In genomic region chr1:225820522-225821120, GRCh38 we compare ENCODE assay signal across 18 cellular contexts. TPM values are rescaled to one million over a fixed set of nuclear protein-coding genes. Genes with fewer than 3 reads are reported as not detected.
DNase-seq lines count a peak whose midpoint lies in the region; ATAC-seq and TF ChIP-seq lines count a peak whose summit lies in the region.
"Had no signal": no experiment of that assay in that cellular context is flagged by ENCODE, and none has a peak within 500 bp of the region (broad histone marks: within the 10 kb centered on the region; RNA-seq: fewer than 3 reads in every experiment).

No MANE protein-coding gene starts in this region.

- 93% methylated on average over 5 of the region's 5 CpGs for WGBS in mammary epithelial cell (ENCODE audit: low coverage, missing lambda C conversion rate)
- WGBS in liver = 67% methylated on average over 5 of the region's 5 CpGs

- H3K27me3 Mint-ChIP-seq in MCF 10A (ENCODE audit: insufficient read depth, unreplicated experiment) = no peaks in the 10 kb centered on the region
- no peaks in the 10 kb centered on the region for H3K27me3 Mint-ChIP-seq in stimulated activated naive CD8-positive, alpha-beta T cell treated with anti-CD3 and anti-CD28 coated beads, Interleukin-15, amount 100 ng/mL, for 72 hours
- H3K27me3 Mint-ChIP-seq: CD8-positive, alpha-beta memory T cell had no signal

- no peak overlapping the region for H3K27ac ChIP-seq in mammary epithelial cell (ENCODE audit: insufficient read depth, low read depth, low read length)
- peak overlapping the region; percentile 72 for H3K27ac ChIP-seq in VCaP
- H3K27ac ChIP-seq in liver (ENCODE audit: low read depth in 1 of 2, low read length in 2 of 2) = peak overlapping the region; percentile 85 to 86

- H3K4me3 ChIP-seq in mammary epithelial cell (replicated peaks in 1 of 3; ENCODE audit: insufficient read depth in 1 of 3, low read depth in 2 of 3, low read length in 3 of 3) (no peak overlapping the region), liver (ENCODE audit: low read depth in 1 of 3, low read length in 3 of 3) (no peak overlapping the region)
- H3K4me3 ChIP-seq: upper lobe of left lung had no signal

- H3K4me1 ChIP-seq in mammary epithelial cell (ENCODE audit: insufficient read depth, low read length) (peaks cover 16% of the 10 kb centered on the region), liver (ENCODE audit: control insufficient read depth in 4 of 4, insufficient read depth in 4 of 4, low read length in 3 of 4) (peaks cover 37 to 91% (median 84%) of the 10 kb centered on the region in 4 donors)

- H3K9ac ChIP-seq in mammary epithelial cell (ENCODE audit: insufficient read depth, low read length) = no peak overlapping the region
- H3K9ac ChIP-seq in liver (ENCODE audit: low read depth in 1 of 2, low read length in 2 of 2) = peak overlapping the region in 1 of 2 donors; percentile 23

- peak overlapping the region; percentile 6 for H3K4me3 Mint-ChIP-seq in MCF 10A (ENCODE audit: unreplicated experiment)
- no peak overlapping the region for H3K4me3 Mint-ChIP-seq in stimulated activated naive CD8-positive, alpha-beta T cell treated with anti-CD3 and anti-CD28 coated beads, Interleukin-15, amount 100 ng/mL, for 72 hours
- H3K4me3 Mint-ChIP-seq: activated naive CD4-positive, alpha-beta T cell treated with anti-CD3 and anti-CD28 coated beads, Interleukin-2, amount 10 ng/mL, durations not matched to agents 7 days and 5 days; CD8-positive, alpha-beta memory T cell; memory B cell; natural killer cell had no signal

- no peak for TF ChIP-seq CTCF in MCF 10A (IDR thresholded peaks at IDR 0.05; ENCODE audit: unreplicated experiment)
- TF ChIP-seq CTCF in mammary epithelial cell (conservative IDR thresholded peaks at IDR 0.05 in 1 of 2, IDR thresholded peaks at IDR 0.05 in 1 of 2; ENCODE audit: extremely low read depth in 1 of 2, insufficient read depth in 1 of 2, low read depth in 1 of 2, low read length in 2 of 2) = no peak
- no peak for TF ChIP-seq CTCF in VCaP (conservative IDR thresholded peaks at IDR 0.05)
- no peak for TF ChIP-seq CTCF in liver (IDR thresholded peaks at IDR 0.05; ENCODE audit: low read depth, low read length, missing input control)

- peaks cover 44% of the 10 kb centered on the region for H3K4me1 Mint-ChIP-seq in MCF 10A (ENCODE audit: insufficient read depth, unreplicated experiment)
- H3K4me1 Mint-ChIP-seq in stimulated activated naive CD8-positive, alpha-beta T cell treated with anti-CD3 and anti-CD28 coated beads, Interleukin-15, amount 100 ng/mL, for 72 hours = peaks cover 13% of the 10 kb centered on the region
- H3K4me1 Mint-ChIP-seq: CD8-positive, alpha-beta memory T cell; memory B cell; natural killer cell had no signal

- no TSS peak for BruUV-seq in MCF 10A (replicated peaks; lab: Mats Ljungman, UMichigan)
- BruUV-seq in mammary epithelial cell (replicated peaks; lab: Mats Ljungman, UMichigan) = no TSS peak

- peak; percentile 64 for DNase-seq in MCF 10A (ENCODE audit: unreplicated experiment)
- DNase-seq in mammary epithelial cell = no peak
- DNase-seq in stimulated activated naive CD8-positive, alpha-beta T cell treated with anti-CD3 and anti-CD28 coated beads, Interleukin-15, amount 100 ng/mL, for 72 hours = no peak
- DNase-seq: activated naive CD4-positive, alpha-beta T cell treated with anti-CD3 and anti-CD28 coated beads, Interleukin-2, amount 10 ng/mL, durations not matched to agents 7 days and 5 days; activated T-cell treated with anti-CD3 and anti-CD28 coated beads for 4 hours; CD8-positive, alpha-beta memory T cell; cortex of kidney; natural killer cell; NCI-H1930; NCI-H526; stimulated activated naive CD4-positive, alpha-beta T cell; upper lobe of left lung had no signal

- H3K4me2 ChIP-seq in mammary epithelial cell (ENCODE audit: insufficient read depth, low read depth, low read length) = no peak overlapping the region

- in situ Hi-C loops in mammary epithelial cell (cut with MboI; ENCODE audit: low sequenced_read_pairs in 2 of 2) = no loop called here

- ATAC-seq in stimulated activated naive CD8-positive, alpha-beta T cell treated with anti-CD3 and anti-CD28 coated beads, Interleukin-15, amount 100 ng/mL, for 72 hours = no peak
- no peak for ATAC-seq in GM21390 (IDR thresholded peaks at IDR 0.05; ENCODE audit: unreplicated experiment)
- ATAC-seq in GM21515 (IDR thresholded peaks at IDR 0.05; ENCODE audit: unreplicated experiment) = no peak
- ATAC-seq in GM19452 (IDR thresholded peaks at IDR 0.05; ENCODE audit: unreplicated experiment) = no peak
- ATAC-seq: natural killer cell had no signal

- H4K20me1 ChIP-seq in mammary epithelial cell (ENCODE audit: insufficient read depth, low read length) = no peaks in the 10 kb centered on the region

- H3K36me3 Mint-ChIP-seq in MCF 10A (ENCODE audit: insufficient read depth, unreplicated experiment) = peaks cover 9% of the 10 kb centered on the region
- H3K36me3 Mint-ChIP-seq: activated naive CD4-positive, alpha-beta T cell treated with anti-CD3 and anti-CD28 coated beads, Interleukin-2, amount 10 ng/mL, durations not matched to agents 7 days and 5 days; CD8-positive, alpha-beta memory T cell; memory B cell; natural killer cell had no signal

- H3K36me3 ChIP-seq in mammary epithelial cell (ENCODE audit: insufficient read depth, low read length) (no peaks in the 10 kb centered on the region), liver (ENCODE audit: control insufficient read depth in 4 of 4, insufficient read depth in 3 of 4, low read depth in 1 of 4, low read length in 3 of 4) (peaks cover 0 to 4% (median 0%) of the 10 kb centered on the region in 4 donors)

- CTCF ChIA-PET in MCF 10A (lab: Yijun Ruan, JAX) = interaction anchor here (0.6 to 4.8 kb wide), 13 partner anchors 9 to 604 kb away, joined by 3 to 33 read pairs (median 5); partner anchors contain the start of genes EPHX1 and SRP9
- CTCF ChIA-PET in mammary epithelial cell (lab: Charles Lee; ENCODE audit: low non-redundant PET) = no interaction called here

- peak; percentile 13 to 19 for TF ChIP-seq RAD21 in liver (IDR thresholded peaks at IDR 0.05)

- dilution Hi-C loops in mammary epithelial cell (cut with HindIII; ENCODE audit: low sequenced_read_pairs) = no loop called here

- no peaks in the 10 kb centered on the region for H3K79me2 ChIP-seq in mammary epithelial cell (ENCODE audit: insufficient read depth, low read length)

- H3K9me3 ChIP-seq in mammary epithelial cell (replicated peaks; ENCODE audit: insufficient read depth, low read length) (no peaks in the 10 kb centered on the region), liver (ENCODE audit: control insufficient read depth in 4 of 4, low read length in 3 of 4) (no peaks in the 10 kb centered on the region)
- H3K9me3 ChIP-seq: upper lobe of left lung had no signal

- intact Hi-C loops in MCF 10A (cut with micrococcal nuclease) (no loop called here), mammary epithelial cell (cut with micrococcal nuclease) (no loop called here)

- POLR2A ChIA-PET in MCF 10A (lab: Yijun Ruan, JAX) = interaction anchor here (0.8 to 6.0 kb wide), 12 partner anchors 10 to 394 kb away, joined by 3 to 85 read pairs (median 4); partner anchors contain the start of genes EPHX1, PYCR2, SRP9 and TMEM63A

- H3K9me3 Mint-ChIP-seq in MCF 10A (ENCODE audit: unreplicated experiment) = no peaks in the 10 kb centered on the region
- H3K9me3 Mint-ChIP-seq in stimulated activated naive CD8-positive, alpha-beta T cell treated with anti-CD3 and anti-CD28 coated beads, Interleukin-15, amount 100 ng/mL, for 72 hours = no peaks in the 10 kb centered on the region
- H3K9me3 Mint-ChIP-seq: activated naive CD4-positive, alpha-beta T cell treated with anti-CD3 and anti-CD28 coated beads, Interleukin-2, amount 10 ng/mL, durations not matched to agents 7 days and 5 days; CD8-positive, alpha-beta memory T cell; memory B cell; natural killer cell had no signal

- no peaks in the 10 kb centered on the region for H3K27me3 ChIP-seq in mammary epithelial cell (ENCODE audit: insufficient read depth, low read length)
- H3K27me3 ChIP-seq in liver (ENCODE audit: control insufficient read depth in 4 of 4, insufficient read depth in 4 of 4, low read length in 3 of 4) = no peaks in the 10 kb centered on the region
- H3K27me3 ChIP-seq: upper lobe of left lung had no signal

- no peak overlapping the region for H2AFZ ChIP-seq in mammary epithelial cell (ENCODE audit: low read depth, low read length)

- H3K27ac Mint-ChIP-seq in MCF 10A (ENCODE audit: low read depth, unreplicated experiment) = peak overlapping the region; percentile 39
- no peak overlapping the region for H3K27ac Mint-ChIP-seq in stimulated activated naive CD8-positive, alpha-beta T cell treated with anti-CD3 and anti-CD28 coated beads, Interleukin-15, amount 100 ng/mL, for 72 hours
- H3K27ac Mint-ChIP-seq: activated naive CD4-positive, alpha-beta T cell treated with anti-CD3 and anti-CD28 coated beads, Interleukin-2, amount 10 ng/mL, durations not matched to agents 7 days and 5 days; memory B cell; natural killer cell had no signal

TF ChIP-seq in liver, 16 proteins besides CTCF, POLR2A, EP300 and RAD21 (continues in another document):
- TF ChIP-seq FOXA2 (IDR thresholded peaks at IDR 0.05) (peak; percentile 95), ZBTB33 (IDR thresholded peaks at IDR 0.05) (peak; percentile 42), HNF4G (IDR thresholded peaks at IDR 0.05) (no peak), GABPA (IDR thresholded peaks at IDR 0.05 in 1 of 2, conservative IDR thresholded peaks at IDR 0.05 in 1 of 2) (no peak), TAF1 (conservative IDR thresholded peaks at IDR 0.05) (no peak)

RNA-seq across cellular contexts. Expression of gene EPHX1, which starts 10.7 kb away (rescaled TPM):
- total RNA-seq in MCF 10A (2022) (25.0 and 35.8 TPM in 2 replicates), mammary epithelial cell (10 to 100 TPM; 22.8 to 32.8 TPM), liver (100 to 1,000 TPM in 1 of 2 donors, 10 to 100 TPM in 1; 93.8 to 230 TPM)
- polyA plus RNA-seq in mammary epithelial cell (17.6 TPM), liver (1,000 to 10,000 TPM in 1 of 2 donors, 100 to 1,000 TPM in 1; 178 to 1,448 TPM)
- polyA minus RNA-seq in mammary epithelial cell = 15.2 TPM

RNA-seq across cellular contexts. Expression of gene SRP9, which starts 43.0 kb away (rescaled TPM):
- total RNA-seq in MCF 10A (2022) (417 and 511 TPM in 2 replicates), mammary epithelial cell (100 to 1,000 TPM; 164 to 214 TPM), liver (100 to 1,000 TPM; 152 to 154 TPM)
- polyA plus RNA-seq in mammary epithelial cell (228 TPM), liver (100 to 1,000 TPM; 154 to 179 TPM)
- 74.5 TPM for polyA minus RNA-seq in mammary epithelial cell
